1 cellular context compared by ENCODE assay signal in the genomic region with DNA sequence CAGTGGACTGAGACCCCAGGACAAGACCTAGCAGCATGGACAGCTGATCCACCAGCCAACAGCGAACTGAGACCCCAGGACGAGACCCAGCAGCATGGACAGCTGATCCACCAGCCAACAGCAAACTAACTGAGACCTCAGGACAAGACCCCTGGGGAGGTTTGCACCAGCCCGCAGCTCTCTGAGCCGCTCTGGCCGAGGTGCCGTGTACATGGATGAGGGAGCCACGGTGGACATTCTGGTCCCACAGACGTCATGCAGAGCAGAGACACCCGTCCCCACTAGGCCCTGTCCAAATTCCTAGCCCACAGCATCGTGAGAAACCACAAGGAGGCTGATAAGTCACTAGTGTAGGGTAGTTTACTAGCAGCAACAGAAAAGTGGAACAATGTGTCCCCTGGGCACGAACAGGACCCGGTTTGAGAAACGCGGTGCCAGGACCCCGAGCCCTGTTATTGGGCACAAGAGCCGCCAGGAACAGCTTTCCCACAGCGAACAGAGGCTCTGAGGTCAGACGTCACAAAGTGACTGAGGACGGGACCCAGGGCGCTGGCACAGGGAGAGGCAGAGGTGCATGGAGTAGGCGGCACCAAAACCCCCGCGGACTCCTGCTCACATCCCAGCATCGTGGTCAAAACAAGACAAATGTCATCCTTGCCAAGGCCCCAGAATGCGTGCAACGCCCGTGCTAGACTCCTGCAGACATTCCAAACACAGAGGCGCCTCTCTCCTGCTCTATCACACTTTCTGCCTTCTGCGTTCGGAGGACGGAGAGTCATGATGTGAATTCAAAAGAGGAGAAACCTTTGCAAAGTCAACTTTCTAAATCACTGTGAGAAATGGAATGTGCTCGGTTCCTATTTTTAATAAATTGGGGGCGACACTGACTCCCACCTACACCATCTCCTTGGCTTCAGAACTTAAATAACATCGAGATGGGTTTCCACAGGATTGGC.
TF ChIP-seq lines count a peak whose summit lies in the region.

No MANE protein-coding gene starts in this region.

TF ChIP-seq in HepG2, 621 proteins besides CTCF, POLR2A, EP300 and RAD21:
- TF ChIP-seq SNAI1 (CRISPR knock-in tag; IDR thresholded peaks at IDR 0.05; ENCODE audit: borderline replicate concordance) (no peak), ARHGAP35 (CRISPR knock-in tag; IDR thresholded peaks at IDR 0.05; ENCODE audit: borderline replicate concordance) (no peak), RFX1 (IDR thresholded peaks at IDR 0.05) (no peak), ZNF34 (CRISPR knock-in tag; IDR thresholded peaks at IDR 0.05; ENCODE audit: borderline replicate concordance) (no peak), MYC (CRISPR knock-in tag; IDR thresholded peaks at IDR 0.05; ENCODE audit: borderline replicate concordance) (no peak), ZMYM3 (CRISPR knock-in tag; IDR thresholded peaks at IDR 0.05) (no peak), EEA1 (CRISPR knock-in tag; IDR thresholded peaks at IDR 0.05; ENCODE audit: borderline replicate concordance) (no peak)
